Comparison of ENCODE assay signal across 17 cellular contexts in genomic region chr4:5957091-5957490, GRCh38.
DNase-seq lines count a peak whose midpoint lies in the region; TF ChIP-seq lines count a peak whose summit lies in the region.
"Had no signal": no experiment of that assay in that cellular context is flagged by ENCODE, and none has a peak within 500 bp of the region (broad histone marks: within the 10 kb centered on the region; RNA-seq: fewer than 3 reads in every experiment).

No MANE protein-coding gene starts in this region.

- peak; percentile 22 for DNase-seq in activated effector memory CD4-positive, alpha-beta T cell treated with anti-CD3 and anti-CD28 coated beads, Interleukin-2, amount 50 U/mL, for 16 hours
- DNase-seq in activated effector memory CD4-positive, alpha-beta T cell treated with Interleukin-2 at 50 U/mL for 16 hours = no peak
- DNase-seq in NCI-H69 (lab: John Stamatoyannopoulos, UW) (peak; percentile 87), glutamatergic neuron (peak; percentile 64), uterus (no peak), mesothelial cell of epicardium (ENCODE audit: low spot score in 2 of 2, unreplicated experiment in 2 of 2) (no peak), NCI-H128 (lab: John Stamatoyannopoulos, UW; ENCODE audit: unreplicated experiment) (no peak)
- DNase-seq: ACHN; activated CD4-positive, alpha-beta T cell treated with anti-CD3 and anti-CD28 coated beads, Interleukin-2, amount 10 ng/mL, durations not matched to agents 24 days and 14 days; activated naive CD4-positive, alpha-beta T cell treated with anti-CD3 and anti-CD28 coated beads, Interleukin-2, amount 50 U/mL, for 16 hours; activated T-cell treated with anti-CD3 and anti-CD28 coated beads, Interleukin-2, amount 50 U/mL, for 72 hours; Caco-2; HCEC 1CT; NCI-H226; small intestine; stimulated activated CD4-positive, alpha-beta T cell treated with anti-CD3 and anti-CD28 coated beads, Interleukin-2, amount 100 ng/mL, for 24 hours had no signal

- H3K4me3 Mint-ChIP-seq in glutamatergic neuron (ENCODE audit: unreplicated experiment) (peak overlapping the region; percentile 77), mesothelial cell of epicardium (no peak overlapping the region)
- H3K4me3 Mint-ChIP-seq: activated CD4-positive, alpha-beta T cell treated with anti-CD3 and anti-CD28 coated beads, Interleukin-2, amount 10 ng/mL, durations not matched to agents 24 days and 14 days; activated T-cell treated with anti-CD3 and anti-CD28 coated beads, Interleukin-2, amount 50 U/mL, for 72 hours had no signal

- no peak for TF ChIP-seq POLR2A in uterus (IDR thresholded peaks at IDR 0.05)

- H3K27ac Mint-ChIP-seq in glutamatergic neuron (ENCODE audit: unreplicated experiment) (peak overlapping the region; percentile 96), mesothelial cell of epicardium (no peak overlapping the region)
- H3K27ac Mint-ChIP-seq: activated CD4-positive, alpha-beta T cell treated with anti-CD3 and anti-CD28 coated beads, Interleukin-2, amount 10 ng/mL, durations not matched to agents 24 days and 14 days; activated T-cell treated with anti-CD3 and anti-CD28 coated beads, Interleukin-2, amount 50 U/mL, for 72 hours had no signal

- H3K36me3 Mint-ChIP-seq in glutamatergic neuron (ENCODE audit: unreplicated experiment) (no peaks in the 10 kb centered on the region), mesothelial cell of epicardium (no peaks in the 10 kb centered on the region)

- no peaks in the 10 kb centered on the region for H3K4me1 ChIP-seq in uterus
- H3K4me1 ChIP-seq: Caco-2 had no signal

- H3K27ac ChIP-seq in uterus = no peak overlapping the region

- no peaks in the 10 kb centered on the region for H3K36me3 ChIP-seq in uterus

- TF ChIP-seq CTCF in glutamatergic neuron (IDR thresholded peaks at IDR 0.05; ENCODE audit: partially characterized antibody, unreplicated experiment) (no peak), uterus (IDR thresholded peaks at IDR 0.05) (no peak), mesothelial cell of epicardium (IDR thresholded peaks at IDR 0.05; ENCODE audit: unreplicated experiment) (no peak)

- no peak overlapping the region for H3K4me3 ChIP-seq in uterus

- H3K4me1 Mint-ChIP-seq in glutamatergic neuron (ENCODE audit: low read depth, unreplicated experiment) (peaks cover 68% of the 10 kb centered on the region), mesothelial cell of epicardium (peaks cover 11% of the 10 kb centered on the region)

- no peaks in the 10 kb centered on the region for H3K27me3 ChIP-seq in uterus

- peaks cover 32% of the 10 kb centered on the region for H3K9me3 Mint-ChIP-seq in glutamatergic neuron (ENCODE audit: unreplicated experiment)
- no peaks in the 10 kb centered on the region for H3K9me3 Mint-ChIP-seq in mesothelial cell of epicardium
- H3K9me3 Mint-ChIP-seq: activated CD4-positive, alpha-beta T cell treated with anti-CD3 and anti-CD28 coated beads, Interleukin-2, amount 10 ng/mL, durations not matched to agents 24 days and 14 days; activated T-cell treated with anti-CD3 and anti-CD28 coated beads, Interleukin-2, amount 50 U/mL, for 72 hours had no signal

- H3K9me3 ChIP-seq in uterus = no peaks in the 10 kb centered on the region
- H3K9me3 ChIP-seq: Caco-2, SK-N-SH had no signal

- intact Hi-C loops in uterus (cut with DNase I; ENCODE audit: low total_unique reads) = no loop called here

- peaks cover 26% of the 10 kb centered on the region for H3K27me3 Mint-ChIP-seq in glutamatergic neuron (ENCODE audit: unreplicated experiment)
- peaks cover 30% of the 10 kb centered on the region for H3K27me3 Mint-ChIP-seq in mesothelial cell of epicardium (ENCODE audit: low read depth)

Comparison
In these comparisons a context has a peak if more than half of its experiments do, and no peak if none do; other contexts are left out.
1. DNase-seq: peak in activated effector memory CD4-positive, alpha-beta T cell treated with anti-CD3 and anti-CD28 coated beads, Interleukin-2, amount 50 U/mL, for 16 hours (single experiment), NCI-H69 (single experiment) and glutamatergic neuron (single experiment); none in activated effector memory CD4-positive, alpha-beta T cell treated with Interleukin-2 at 50 U/mL for 16 hours (single experiment), uterus (0 of 2), mesothelial cell of epicardium (0 of 2) and NCI-H128 (single experiment).